Comparison of ENCODE assay signal across 1 cellular context in the genomic region with DNA sequence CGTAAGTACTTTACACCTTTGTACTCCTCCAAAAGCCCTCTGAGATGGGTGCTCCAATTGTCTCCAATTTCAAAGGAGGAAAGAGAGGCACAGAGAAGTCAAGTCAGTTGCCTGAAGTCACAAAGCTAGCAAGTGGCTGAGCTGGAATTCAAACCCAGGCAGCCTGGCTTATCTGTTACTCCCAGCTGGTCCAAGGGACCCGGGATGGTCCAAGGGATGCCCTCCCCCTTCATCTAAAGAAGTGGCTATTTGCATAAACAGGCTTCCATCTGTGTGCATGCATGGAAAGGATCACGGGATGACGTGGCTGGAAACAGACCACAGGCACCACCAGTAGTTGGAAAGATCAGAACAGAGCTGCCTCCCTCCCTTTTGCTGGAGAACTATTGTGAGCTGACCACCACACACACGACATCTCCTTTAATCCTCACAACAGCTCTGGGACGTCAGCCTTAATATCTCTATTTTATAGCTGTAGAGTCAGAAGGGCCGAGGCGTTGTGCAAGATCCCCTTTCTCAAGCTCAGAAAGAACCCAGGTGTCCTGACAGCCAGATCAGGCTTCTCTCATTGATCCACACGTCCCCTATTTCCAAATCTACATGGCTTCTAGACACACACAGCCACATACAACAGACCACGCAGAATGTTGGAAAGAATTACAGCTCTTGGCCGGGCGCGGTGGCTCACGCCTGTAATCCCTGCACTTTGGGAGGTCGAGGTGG.
TF ChIP-seq lines count a peak whose summit lies in the region.

No MANE protein-coding gene starts in this region.

TF ChIP-seq in GM23338, 12 proteins besides CTCF, POLR2A, EP300 and RAD21 (continued from another document):
- TF ChIP-seq, protein P1, sequence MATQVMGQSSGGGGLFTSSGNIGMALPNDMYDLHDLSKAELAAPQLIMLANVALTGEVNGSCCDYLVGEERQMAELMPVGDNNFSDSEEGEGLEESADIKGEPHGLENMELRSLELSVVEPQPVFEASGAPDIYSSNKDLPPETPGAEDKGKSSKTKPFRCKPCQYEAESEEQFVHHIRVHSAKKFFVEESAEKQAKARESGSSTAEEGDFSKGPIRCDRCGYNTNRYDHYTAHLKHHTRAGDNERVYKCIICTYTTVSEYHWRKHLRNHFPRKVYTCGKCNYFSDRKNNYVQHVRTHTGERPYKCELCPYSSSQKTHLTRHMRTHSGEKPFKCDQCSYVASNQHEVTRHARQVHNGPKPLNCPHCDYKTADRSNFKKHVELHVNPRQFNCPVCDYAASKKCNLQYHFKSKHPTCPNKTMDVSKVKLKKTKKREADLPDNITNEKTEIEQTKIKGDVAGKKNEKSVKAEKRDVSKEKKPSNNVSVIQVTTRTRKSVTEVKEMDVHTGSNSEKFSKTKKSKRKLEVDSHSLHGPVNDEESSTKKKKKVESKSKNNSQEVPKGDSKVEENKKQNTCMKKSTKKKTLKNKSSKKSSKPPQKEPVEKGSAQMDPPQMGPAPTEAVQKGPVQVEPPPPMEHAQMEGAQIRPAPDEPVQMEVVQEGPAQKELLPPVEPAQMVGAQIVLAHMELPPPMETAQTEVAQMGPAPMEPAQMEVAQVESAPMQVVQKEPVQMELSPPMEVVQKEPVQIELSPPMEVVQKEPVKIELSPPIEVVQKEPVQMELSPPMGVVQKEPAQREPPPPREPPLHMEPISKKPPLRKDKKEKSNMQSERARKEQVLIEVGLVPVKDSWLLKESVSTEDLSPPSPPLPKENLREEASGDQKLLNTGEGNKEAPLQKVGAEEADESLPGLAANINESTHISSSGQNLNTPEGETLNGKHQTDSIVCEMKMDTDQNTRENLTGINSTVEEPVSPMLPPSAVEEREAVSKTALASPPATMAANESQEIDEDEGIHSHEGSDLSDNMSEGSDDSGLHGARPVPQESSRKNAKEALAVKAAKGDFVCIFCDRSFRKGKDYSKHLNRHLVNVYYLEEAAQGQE (IDR thresholded peaks at IDR 0.05; ENCODE audit: unreplicated experiment), result no peak
- TF ChIP-seq ZNF331 (CRISPR knock-in tag; IDR thresholded peaks at IDR 0.05; ENCODE audit: low read depth) (no peak), EZH2 (IDR thresholded peaks at IDR 0.05; ENCODE audit: low read depth, unreplicated experiment) (no peak)
- TF ChIP-seq, protein P2, sequence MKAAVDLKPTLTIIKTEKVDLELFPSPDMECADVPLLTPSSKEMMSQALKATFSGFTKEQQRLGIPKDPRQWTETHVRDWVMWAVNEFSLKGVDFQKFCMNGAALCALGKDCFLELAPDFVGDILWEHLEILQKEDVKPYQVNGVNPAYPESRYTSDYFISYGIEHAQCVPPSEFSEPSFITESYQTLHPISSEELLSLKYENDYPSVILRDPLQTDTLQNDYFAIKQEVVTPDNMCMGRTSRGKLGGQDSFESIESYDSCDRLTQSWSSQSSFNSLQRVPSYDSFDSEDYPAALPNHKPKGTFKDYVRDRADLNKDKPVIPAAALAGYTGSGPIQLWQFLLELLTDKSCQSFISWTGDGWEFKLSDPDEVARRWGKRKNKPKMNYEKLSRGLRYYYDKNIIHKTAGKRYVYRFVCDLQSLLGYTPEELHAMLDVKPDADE (IDR thresholded peaks at IDR 0.05), result no peak
